ENCODE assay signal across 23 cellular contexts in genomic region chr7:16801579-16801978, GRCh38. TPM values are rescaled to one million over a fixed set of nuclear protein-coding genes. Genes with fewer than 3 reads are reported as not detected.
"Had no signal": no experiment of that assay in that cellular context is flagged by ENCODE, and none has a peak within 500 bp of the region (broad histone marks: within the 10 kb centered on the region; RNA-seq: fewer than 3 reads in every experiment).

No MANE protein-coding gene starts in this region.

- H3K27ac ChIP-seq: ascending aorta, breast epithelium, esophagus muscularis mucosa, gastroesophageal sphincter, psoas muscle, suprapubic skin, upper lobe of right lung had no signal

- H3K27me3 ChIP-seq: ascending aorta, breast epithelium, esophagus muscularis mucosa, gastroesophageal sphincter, suprapubic skin, upper lobe of right lung had no signal

- DNase-seq: activated CD4-positive, CD25-positive, alpha-beta regulatory T cell treated with anti-CD3 and anti-CD28 coated beads, Interleukin-2, amount 50 U/mL, for 72 hours; activated CD8-positive, alpha-beta memory T cell treated with anti-CD3 and anti-CD28 coated beads for 24 hours; activated CD8-positive, alpha-beta memory T cell treated with anti-CD3 and anti-CD28 coated beads, Interleukin-2, amount 50 U/mL, for 48 hours; activated effector memory CD4-positive, alpha-beta T cell treated with anti-CD3 and anti-CD28 coated beads, Interleukin-2, amount 50 U/mL, for 16 hours; activated T-cell treated with anti-CD3 and anti-CD28 coated beads, Interleukin-2, amount 50 U/mL, for 72 hours; cortex of kidney; effector CD8-positive, alpha-beta T cell; islet precursor cell; left colon; psoas muscle; right cardiac atrium; stimulated activated CD4-positive, alpha-beta T cell treated with anti-CD3 and anti-CD28 coated beads, Interleukin-15, amount 100 ng/mL, for 24 hours; stimulated activated CD4-positive, alpha-beta T cell treated with anti-CD3 and anti-CD28 coated beads, Interleukin-2, amount 100 ng/mL, for 48 hours; upper lobe of right lung had no signal

- H3K4me1 ChIP-seq: ascending aorta, breast epithelium, esophagus muscularis mucosa, gastroesophageal sphincter, psoas muscle, upper lobe of right lung had no signal

- H3K36me3 ChIP-seq: ascending aorta, breast epithelium, esophagus muscularis mucosa, gastroesophageal sphincter, suprapubic skin, upper lobe of right lung had no signal

- ATAC-seq: gastroesophageal sphincter; naive thymus-derived CD8-positive, alpha-beta T cell; psoas muscle had no signal

- H3K9me3 ChIP-seq: ascending aorta, breast epithelium, esophagus muscularis mucosa, gastroesophageal sphincter, psoas muscle, suprapubic skin, upper lobe of right lung had no signal

- H3K4me3 ChIP-seq: ascending aorta, breast epithelium, esophagus muscularis mucosa, gastroesophageal sphincter, lung, psoas muscle, suprapubic skin, upper lobe of right lung had no signal

RNA-seq across cellular contexts. Expression of gene AGR2, which starts 3.2 kb away (rescaled TPM):
- total RNA-seq: activated T-cell treated with anti-CD3 and anti-CD28 coated beads, Interleukin-2, amount 50 U/mL, for 72 hours; ascending aorta; endothelial cell of umbilical vein; esophagus muscularis mucosa; naive thymus-derived CD8-positive, alpha-beta T cell; osteocyte; psoas muscle; right cardiac atrium had no signal
